ENCODE assay signal across 8 cellular contexts in genomic region chr11:119567667-119568582, GRCh38.
A peak's percentile ranks its signal among the peaks of the same experiment; 100 is the strongest.
DNase-seq lines count a peak whose midpoint lies in the region; ATAC-seq, FAIRE-seq and TF ChIP-seq lines count a peak whose summit lies in the region.

No MANE protein-coding gene starts in this region.

- TF ChIP-seq EP300 in HepG2 (IDR thresholded peaks at IDR 0.05; ENCODE audit: low read depth in 2 of 2, low read length in 2 of 2): no peak
- no peak for TF ChIP-seq EP300 in HepG2 (CRISPR knock-in tag; IDR thresholded peaks at IDR 0.05; ENCODE audit: borderline replicate concordance)

- ATAC-seq in GM18517 (IDR thresholded peaks at IDR 0.05; ENCODE audit: unreplicated experiment): peak; percentile 56
- peak; percentile 52 for ATAC-seq in HG03571 (IDR thresholded peaks at IDR 0.05; ENCODE audit: unreplicated experiment)
- ATAC-seq in HepG2: no peak
- no peak for ATAC-seq in HG03097 (IDR thresholded peaks at IDR 0.05; ENCODE audit: low FRiP score, unreplicated experiment)

- POLR2A ChIA-PET in HepG2 (lab: Yijun Ruan, JAX): no interaction called here

- no peak overlapping the region for H2AFZ ChIP-seq in HepG2 (ENCODE audit: low read length)

- DNase-seq in adipocyte (ENCODE audit: low read depth) (peak; percentile 93), HepG2 (ENCODE audit: low spot score) (no peak), RPMI8226 (no peak), GM13977 (ENCODE audit: low spot score) (no peak), NCI-H2029 treated with DMSO at 0.1 percent for 48 hours (lab: John Stamatoyannopoulos, UW) (no peak)

- TF ChIP-seq CTCF in HepG2 (CRISPR knock-in tag; IDR thresholded peaks at IDR 0.05): no peak
- TF ChIP-seq CTCF in GM13977 (IDR thresholded peaks at IDR 0.05; ENCODE audit: extremely low read depth, insufficient read depth, missing control alignments): no peak

- H3K27me3 ChIP-seq in adipocyte (replicated peaks; ENCODE audit: control insufficient read depth, insufficient read depth, low read length): no peaks in the 10 kb centered on the region
- peaks cover 0 to 7% of the 10 kb centered on the region in 2 experiments; a peak in 3 of 5 replicates for H3K27me3 ChIP-seq in HepG2 (ENCODE audit: control insufficient read depth in 1 of 2, insufficient read depth in 2 of 2, low read length in 2 of 2)

- no peak overlapping the region for H3K27ac ChIP-seq in HepG2 (ENCODE audit: extremely low read length, insufficient read depth, low read length)

- in situ Hi-C loops in HepG2 (cut with HindIII; ENCODE audit: extremely low pct_ligation_motif_present, low pct_unique_long_range_greater_than_20kb): no loop called here
- in situ Hi-C loops in GM13977 (cut with MboI; ENCODE audit: low pct_unique_long_range_greater_than_20kb, low sequenced_read_pairs, unreplicated experiment): no loop called here

- TF ChIP-seq RAD21 in HepG2 (CRISPR knock-in tag; IDR thresholded peaks at IDR 0.05): no peak

- intact Hi-C loops in HepG2 (cut with micrococcal nuclease; ENCODE audit: unreplicated experiment): no loop called here

- H3K36me3 ChIP-seq in adipocyte (ENCODE audit: control insufficient read depth, insufficient read depth, low read length, severe bottlenecking): no peaks in the 10 kb centered on the region
- H3K36me3 ChIP-seq in HepG2 (replicated peaks in 1 of 2; ENCODE audit: control insufficient read depth in 1 of 2, insufficient read depth in 2 of 2, low read length in 2 of 2): no peaks in the 10 kb centered on the region

- FAIRE-seq in HepG2 (lab: Jason Lieb, UNC): no peak

- no peak for TF ChIP-seq POLR2A in HepG2 (IDR thresholded peaks at IDR 0.05; ENCODE audit: insufficient read depth in 1 of 2, low read depth in 2 of 2, low read length in 2 of 2)

- peaks cover 16% of the 10 kb centered on the region for H3K4me1 ChIP-seq in adipocyte (ENCODE audit: control insufficient read depth, insufficient read depth, low read length)
- H3K4me1 ChIP-seq in HepG2 (ENCODE audit: insufficient read depth, low read length): no peaks in the 10 kb centered on the region

- 33% methylated on average over 8 of the region's 9 CpGs for WGBS in HepG2 (ENCODE audit: low lambda C conversion rate)

- no TSS peak for BruUV-seq in HepG2 (replicated peaks; lab: Mats Ljungman, UMichigan)

- peaks cover 15% of the 10 kb centered on the region for H3K9me3 ChIP-seq in adipocyte (ENCODE audit: control insufficient read depth, low read length)
- H3K9me3 ChIP-seq in HepG2 (ENCODE audit: low read length): no peaks in the 10 kb centered on the region

- no peak overlapping the region for H3K4me2 ChIP-seq in HepG2 (ENCODE audit: low read depth, low read length)

- H3K4me3 ChIP-seq in adipocyte (ENCODE audit: low read length) (no peak overlapping the region), HepG2 (replicated peaks in 1 of 3; ENCODE audit: insufficient read depth in 1 of 3, low read depth in 2 of 3, low read length in 3 of 3) (no peak overlapping the region)

- H3K79me2 ChIP-seq in HepG2 (ENCODE audit: insufficient read depth, low read length): no peaks in the 10 kb centered on the region

- CTCF ChIA-PET in HepG2 (lab: Yijun Ruan, JAX; ENCODE audit: low intra/inter-chr PET ratio, low total read pairs): no interaction called here

- H3K9ac ChIP-seq in adipocyte (ENCODE audit: low read length): peak overlapping the region; percentile 21
- no peak overlapping the region for H3K9ac ChIP-seq in HepG2 (ENCODE audit: insufficient read depth, low read depth, low read length)

- no peaks in the 10 kb centered on the region for H4K20me1 ChIP-seq in HepG2 (ENCODE audit: insufficient read depth, low read length)

TF ChIP-seq in HepG2, 621 proteins besides CTCF, POLR2A, EP300 and RAD21:
- TF ChIP-seq ZNF672 (CRISPR knock-in tag; IDR thresholded peaks at IDR 0.05) (no peak), AKAP8 (CRISPR knock-in tag; IDR thresholded peaks at IDR 0.05) (no peak), FOXA3 (CRISPR knock-in tag; IDR thresholded peaks at IDR 0.05) (no peak), CCAR2 (optimal IDR thresholded peaks at IDR 0.05; ENCODE audit: low read depth, low read length) (no peak), PAX8 (CRISPR knock-in tag; IDR thresholded peaks at IDR 0.05; ENCODE audit: borderline replicate concordance) (no peak), TSC22D2 (CRISPR knock-in tag; IDR thresholded peaks at IDR 0.05; ENCODE audit: borderline replicate concordance) (no peak), SRSF4 (IDR thresholded peaks at IDR 0.05; ENCODE audit: low read depth, low read length, poor library complexity, severe bottlenecking) (no peak), ZNF251 (CRISPR knock-in tag; IDR thresholded peaks at IDR 0.05) (no peak), NFE2L2 (IDR thresholded peaks at IDR 0.05; ENCODE audit: low read length) (peak; percentile 74; the same call in 1 of the 2 replicates), AKNA (CRISPR knock-in tag; IDR thresholded peaks at IDR 0.05; ENCODE audit: borderline replicate concordance) (no peak), ZBTB14 (CRISPR knock-in tag; IDR thresholded peaks at IDR 0.05) (no peak), ZNF367 (CRISPR knock-in tag; IDR thresholded peaks at IDR 0.05; ENCODE audit: borderline replicate concordance) (no peak), GFI1 (CRISPR knock-in tag; IDR thresholded peaks at IDR 0.05; ENCODE audit: borderline replicate concordance) (no peak), ZNF296 (CRISPR knock-in tag; conservative IDR thresholded peaks at IDR 0.05) (no peak), MAFK (conservative IDR thresholded peaks at IDR 0.05 in 1 of 2, IDR thresholded peaks at IDR 0.05 in 1 of 2; ENCODE audit: low read length in 2 of 2) (0 out of 4 replicates have a peak, but pooled peaks of 1 of the 2 experiments have one; percentile 5)
TF ChIP-seq in HepG2: peak in this region for 2.

Comparison
In these comparisons a context has a peak if more than half of its experiments do, and no peak if none do; other contexts are left out.
1. ATAC-seq: peak in GM18517 (single experiment) and HG03571 (single experiment); none in HepG2 (single experiment) and HG03097 (single experiment).